In genomic region chrX:155662297-155662696, GRCh38 we compare ENCODE assay signal across 13 cellular contexts. TPM values are rescaled to one million over a fixed set of nuclear protein-coding genes. Genes with fewer than 3 reads are reported as not detected.
DNase-seq lines count a peak whose midpoint lies in the region; ATAC-seq and TF ChIP-seq lines count a peak whose summit lies in the region.
"Had no signal": no experiment of that assay in that cellular context is flagged by ENCODE, and none has a peak within 500 bp of the region (broad histone marks: within the 10 kb centered on the region; RNA-seq: fewer than 3 reads in every experiment).

No MANE protein-coding gene starts in this region.

- no peak overlapping the region for H3K9ac ChIP-seq in OCI-LY3 (ENCODE audit: low read length)

- H3K4me2 ChIP-seq in OCI-LY3 (ENCODE audit: low read length), result no peak overlapping the region

- H3K4me3 ChIP-seq in OCI-LY3 (ENCODE audit: low read length), result no peak overlapping the region
- H3K4me3 ChIP-seq in fibroblast of pulmonary artery (replicated peaks; ENCODE audit: low read depth, low read length), result no peak overlapping the region
- H3K4me3 ChIP-seq in lower lobe of right lung, result no peak overlapping the region
- no peak overlapping the region for H3K4me3 ChIP-seq in CD8-positive, alpha-beta memory T cell (ENCODE audit: low read length)
- H3K4me3 ChIP-seq: body of pancreas, GM12878 had no signal

- peak; percentile 18 for DNase-seq in NCI-H748 (lab: John Stamatoyannopoulos, UW; ENCODE audit: unreplicated experiment)
- DNase-seq in NCI-H748 treated with DMSO at 0.1 percent for 48 hours (lab: John Stamatoyannopoulos, UW), result no peak
- peak; percentile 3 for DNase-seq in fibroblast of pulmonary artery (ENCODE audit: low read depth)
- no peak for DNase-seq in type B pancreatic cell (ENCODE audit: extremely low spot score, unreplicated experiment)
- no peak for DNase-seq in NCI-H446 treated with DMSO at 0.1 percent for 48 hours (lab: John Stamatoyannopoulos, UW)
- no peak for DNase-seq in lower lobe of right lung
- no peak for DNase-seq in CD8-positive, alpha-beta memory T cell
- DNase-seq: activated T-cell treated with anti-CD3 and anti-CD28 coated beads, Interleukin-2, amount 50 U/mL, for 4 hours; body of pancreas; NCI-H524 treated with DMSO at 0.1 percent for 48 hours had no signal

- H4K20me1 ChIP-seq in OCI-LY3 (ENCODE audit: insufficient read depth, low read length), result no peaks in the 10 kb centered on the region

- H3K36me3 ChIP-seq in OCI-LY3 (replicated peaks; ENCODE audit: low read depth, low read length) (no peaks in the 10 kb centered on the region), lower lobe of right lung (no peaks in the 10 kb centered on the region)
- no peaks in the 10 kb centered on the region for H3K36me3 ChIP-seq in CD8-positive, alpha-beta memory T cell (ENCODE audit: insufficient read depth, low read length)

- no peak overlapping the region for H2AFZ ChIP-seq in OCI-LY3 (ENCODE audit: low read depth, low read length)

- H3K4me3 Mint-ChIP-seq in type B pancreatic cell, result no peak overlapping the region
- no peak overlapping the region for H3K4me3 Mint-ChIP-seq in CD8-positive, alpha-beta memory T cell
- H3K4me3 Mint-ChIP-seq: activated T-cell treated with anti-CD3 and anti-CD28 coated beads, Interleukin-2, amount 50 U/mL, for 4 hours; T-helper 2 cell treated with Interferon-gamma antibody and Interleukin-4, amounts not matched to agents 5 μg/mL and 100 μg/mL, for 36 hours had no signal

- no peaks in the 10 kb centered on the region for H3K4me1 ChIP-seq in OCI-LY3 (ENCODE audit: low read length)
- no peaks in the 10 kb centered on the region for H3K4me1 ChIP-seq in lower lobe of right lung
- H3K4me1 ChIP-seq in CD8-positive, alpha-beta memory T cell (ENCODE audit: insufficient read depth, low read length), result no peaks in the 10 kb centered on the region
- H3K4me1 ChIP-seq: body of pancreas had no signal

- intact Hi-C loops in lower lobe of right lung (cut with DNase I), result no loop called here

- H3K27ac ChIP-seq in OCI-LY3 (ENCODE audit: low read length), result no peak overlapping the region
- no peak overlapping the region for H3K27ac ChIP-seq in lower lobe of right lung
- no peak overlapping the region for H3K27ac ChIP-seq in CD8-positive, alpha-beta memory T cell (ENCODE audit: low read depth, low read length)
- H3K27ac ChIP-seq: body of pancreas had no signal

- no peaks in the 10 kb centered on the region for H3K9me3 ChIP-seq in OCI-LY3 (ENCODE audit: insufficient read depth, low read length)
- H3K9me3 ChIP-seq in lower lobe of right lung, result no peaks in the 10 kb centered on the region
- no peaks in the 10 kb centered on the region for H3K9me3 ChIP-seq in CD8-positive, alpha-beta memory T cell (ENCODE audit: low read length)
- H3K9me3 ChIP-seq: body of pancreas had no signal

- no peaks in the 10 kb centered on the region for H3K9me3 Mint-ChIP-seq in type B pancreatic cell
- H3K9me3 Mint-ChIP-seq in CD8-positive, alpha-beta memory T cell, result peaks cover 11 to 28% (median 24%) of the 10 kb centered on the region in 5 donors

- POLR2A ChIA-PET in CD8-positive, alpha-beta memory T cell (lab: Charles Lee), result no interaction called here

- no peak for ATAC-seq in lower lobe of right lung
- ATAC-seq: activated T-cell treated with anti-CD3 and anti-CD28 coated beads, Interleukin-2, amount 50 U/mL, for 4 hours; body of pancreas; GM12878 had no signal

- H3K27me3 Mint-ChIP-seq in type B pancreatic cell, result no peaks in the 10 kb centered on the region
- H3K27me3 Mint-ChIP-seq in CD8-positive, alpha-beta memory T cell, result peaks cover 0 to 2% of the 10 kb centered on the region in 2 donors

- H3K36me3 Mint-ChIP-seq in type B pancreatic cell, result no peaks in the 10 kb centered on the region
- peaks cover 0 to 22% (median 4%) of the 10 kb centered on the region in 3 donors for H3K36me3 Mint-ChIP-seq in CD8-positive, alpha-beta memory T cell

- H3K79me2 ChIP-seq in OCI-LY3 (ENCODE audit: low read length), result no peaks in the 10 kb centered on the region

- H3K4me1 Mint-ChIP-seq in type B pancreatic cell (ENCODE audit: unreplicated experiment), result no peaks in the 10 kb centered on the region
- H3K4me1 Mint-ChIP-seq in CD8-positive, alpha-beta memory T cell, result no peaks in the 10 kb centered on the region

- no peak overlapping the region for H3K27ac Mint-ChIP-seq in type B pancreatic cell
- H3K27ac Mint-ChIP-seq in CD8-positive, alpha-beta memory T cell, result no peak overlapping the region
- H3K27ac Mint-ChIP-seq: T-helper 2 cell treated with Interferon-gamma antibody and Interleukin-4, amounts not matched to agents 5 μg/mL and 100 μg/mL, for 36 hours had no signal

- TF ChIP-seq CTCF in OCI-LY3 (IDR thresholded peaks at IDR 0.05; ENCODE audit: low read depth, low read length), result peak; percentile 28; the same call in 1 of the 2 replicates
- peak; percentile 18 for TF ChIP-seq CTCF in fibroblast of pulmonary artery (IDR thresholded peaks at IDR 0.05; ENCODE audit: low read length, missing control alignments)
- peak; percentile 22 for TF ChIP-seq CTCF in type B pancreatic cell (conservative IDR thresholded peaks at IDR 0.05)
- TF ChIP-seq CTCF in lower lobe of right lung (IDR thresholded peaks at IDR 0.05), result no peak

- CTCF ChIA-PET in CD8-positive, alpha-beta memory T cell (lab: Charles Lee), result no interaction called here

- H3K27me3 ChIP-seq in OCI-LY3 (ENCODE audit: low read depth, low read length), result no peaks in the 10 kb centered on the region
- no peaks in the 10 kb centered on the region for H3K27me3 ChIP-seq in lower lobe of right lung (ENCODE audit: low read depth)
- H3K27me3 ChIP-seq in CD8-positive, alpha-beta memory T cell (ENCODE audit: insufficient read depth, low read length, poor library complexity, severe bottlenecking), result no peaks in the 10 kb centered on the region
- H3K27me3 ChIP-seq: body of pancreas had no signal

RNA-seq across cellular contexts. Expression of gene TMLHE, which starts 49.5 kb away (rescaled TPM):
- total RNA-seq in type B pancreatic cell (ENCODE audit: low replicate concordance) (15.1 and 18.5 TPM in 2 replicates), lower lobe of right lung (15.3 TPM)
- 10 to 100 TPM in 1 of 2 experiments, 1 to 10 TPM in 1; 8.9 to 10.0 TPM for total RNA-seq in CD8-positive, alpha-beta memory T cell
- 12.8 TPM for polyA plus RNA-seq in CD8-positive, alpha-beta memory T cell

RNA-seq across cellular contexts. Expression of gene SPRY3, which starts 49.9 kb away (rescaled TPM):
- 0.55 and 0.94 TPM in 2 replicates for total RNA-seq in type B pancreatic cell (ENCODE audit: low replicate concordance)
- 1.3 TPM for total RNA-seq in lower lobe of right lung
- under 1 TPM; 0.24 to 0.33 TPM for total RNA-seq in CD8-positive, alpha-beta memory T cell
- polyA plus RNA-seq in CD8-positive, alpha-beta memory T cell, result 0.12 TPM

Comparison
In these comparisons a context has a peak if more than half of its experiments do, and no peak if none do; other contexts are left out.
1. DNase-seq: peak in NCI-H748 (single experiment) and fibroblast of pulmonary artery (single experiment); none in NCI-H748 treated with DMSO at 0.1 percent for 48 hours (single experiment), type B pancreatic cell (single experiment), NCI-H446 treated with DMSO at 0.1 percent for 48 hours (single experiment), lower lobe of right lung (single experiment) and CD8-positive, alpha-beta memory T cell (0 of 5).